In genomic region chr10:105914432-105914831, GRCh38 we compare ENCODE assay signal across 11 cellular contexts.
"Had no signal": no experiment of that assay in that cellular context is flagged by ENCODE, and none has a peak within 500 bp of the region (broad histone marks: within the 10 kb centered on the region; RNA-seq: fewer than 3 reads in every experiment).

No MANE protein-coding gene starts in this region.

- DNase-seq: GM23248, GOT3, H7, H9, HCEC 1CT, HFFc6 had no signal

- H3K9me3 ChIP-seq: HAP-1 had no signal

- H3K27ac ChIP-seq: GM23248 had no signal

- ATAC-seq: GM23338, HCT116 had no signal

- H3K4me3 ChIP-seq: GM23248, GM23338, HAP-1 had no signal

- H3K4me1 ChIP-seq: HAP-1 had no signal

- H3K9ac ChIP-seq: GM23248 had no signal

- H3K4me2 ChIP-seq: GM23338 had no signal

- H3K36me3 ChIP-seq: HAP-1 had no signal

- H3K27ac Mint-ChIP-seq: GM23338, H9, HFFc6 had no signal

- H3K4me3 Mint-ChIP-seq: GM23338, H9, HFFc6 had no signal

- FAIRE-seq: H1, H54 had no signal

- H2AFZ ChIP-seq: GM23248, GM23338 had no signal

- H3K9me3 Mint-ChIP-seq: GM23338, H9 had no signal
